In genomic region chr16:15547768-15548096, GRCh38 we compare ENCODE assay signal across 1 cellular context.
TF ChIP-seq lines count a peak whose summit lies in the region.

No MANE protein-coding gene starts in this region.

TF ChIP-seq in HepG2, 621 proteins besides CTCF, POLR2A, EP300 and RAD21 (continued from another document):
- TF ChIP-seq RXRA (CRISPR knock-in tag; IDR thresholded peaks at IDR 0.05) (no peak), CCDC6 (CRISPR knock-in tag; IDR thresholded peaks at IDR 0.05) (no peak), MAFF (IDR thresholded peaks at IDR 0.05; ENCODE audit: low read depth, low read length) (0 out of 2 replicates have a peak, but pooled peaks have one; percentile 21), XRCC5 (optimal IDR thresholded peaks at IDR 0.05; ENCODE audit: low read length) (no peak), MTF2 (CRISPR knock-in tag; IDR thresholded peaks at IDR 0.05; ENCODE audit: borderline replicate concordance) (no peak), ARID5B (CRISPR knock-in tag; IDR thresholded peaks at IDR 0.05) (0 out of 2 replicates have a peak, but pooled peaks have one; percentile 4), FOXO4 (CRISPR knock-in tag; conservative IDR thresholded peaks at IDR 0.05) (no peak), BCLAF1 (IDR thresholded peaks at IDR 0.05) (no peak), ZNF484 (CRISPR knock-in tag; IDR thresholded peaks at IDR 0.05; ENCODE audit: borderline replicate concordance, low read depth) (no peak), HIC2 (CRISPR knock-in tag; IDR thresholded peaks at IDR 0.05; ENCODE audit: low read depth) (no peak), ZBTB7B (CRISPR knock-in tag; IDR thresholded peaks at IDR 0.05) (no peak), MAFK (conservative IDR thresholded peaks at IDR 0.05 in 1 of 2, IDR thresholded peaks at IDR 0.05 in 1 of 2; ENCODE audit: low read length in 2 of 2) (peak; percentile 31 to 39; a peak in 1 of 4 replicates), TCF7 (IDR thresholded peaks at IDR 0.05; ENCODE audit: low read depth) (no peak), FOXP1 (IDR thresholded peaks at IDR 0.05) (no peak), FOXP1 (CRISPR knock-in tag; IDR thresholded peaks at IDR 0.05) (no peak), TFE3 (CRISPR knock-in tag; IDR thresholded peaks at IDR 0.05) (no peak)
TF ChIP-seq in HepG2: peak in this region for 16.
